In the genomic region with DNA sequence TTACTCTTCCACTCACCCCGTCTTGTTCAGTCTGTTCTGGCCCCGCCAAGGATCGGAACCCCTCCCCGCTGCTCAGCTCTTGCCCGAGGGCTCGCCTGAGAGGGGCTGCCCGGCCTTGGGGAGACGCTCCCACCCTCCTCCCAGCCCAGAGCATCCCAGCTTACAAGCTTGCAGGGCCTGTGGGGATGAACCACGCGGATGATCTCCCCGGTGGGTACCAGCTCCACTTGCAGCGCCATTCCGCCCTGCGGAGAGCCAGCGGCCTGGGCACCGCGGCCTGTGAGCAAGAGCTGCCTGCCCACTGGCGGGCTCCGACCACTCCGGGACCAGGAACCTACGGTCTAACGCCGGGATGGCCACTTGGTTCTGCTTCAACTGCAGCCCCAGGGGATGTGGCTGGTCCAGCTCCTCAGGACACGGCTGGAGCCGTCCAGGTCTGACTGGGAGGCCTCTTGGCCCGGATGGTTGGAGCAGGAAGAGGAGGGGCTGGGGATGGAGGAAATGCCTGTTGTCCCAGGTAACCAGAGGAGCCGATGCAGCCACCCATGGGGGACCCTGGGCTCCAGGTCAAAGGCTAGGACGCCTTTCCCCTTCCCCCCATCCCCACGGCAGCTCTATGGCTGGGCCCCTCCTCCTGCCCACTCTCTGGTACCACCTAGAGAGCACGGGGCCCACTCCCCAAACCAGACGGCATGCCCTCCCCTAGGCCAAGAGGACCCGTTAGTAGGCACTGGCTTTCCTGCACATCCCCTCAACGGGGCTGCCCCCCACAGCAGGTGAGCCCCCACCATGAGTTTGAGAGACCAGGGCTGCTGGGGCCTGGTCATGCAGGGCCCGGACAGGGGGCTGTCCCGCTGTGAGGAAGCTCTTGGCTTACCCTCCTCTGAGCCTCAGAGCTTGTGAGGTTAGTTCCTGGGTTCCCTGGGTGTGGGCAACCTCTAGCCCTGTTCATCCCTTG, we compare ENCODE assay signal across 8 cellular contexts. TPM values are rescaled to one million over a fixed set of nuclear protein-coding genes. Genes with fewer than 3 reads are reported as not detected.
DNase-seq lines count a peak whose midpoint lies in the region; ATAC-seq and TF ChIP-seq lines count a peak whose summit lies in the region.

A gene with protein sequence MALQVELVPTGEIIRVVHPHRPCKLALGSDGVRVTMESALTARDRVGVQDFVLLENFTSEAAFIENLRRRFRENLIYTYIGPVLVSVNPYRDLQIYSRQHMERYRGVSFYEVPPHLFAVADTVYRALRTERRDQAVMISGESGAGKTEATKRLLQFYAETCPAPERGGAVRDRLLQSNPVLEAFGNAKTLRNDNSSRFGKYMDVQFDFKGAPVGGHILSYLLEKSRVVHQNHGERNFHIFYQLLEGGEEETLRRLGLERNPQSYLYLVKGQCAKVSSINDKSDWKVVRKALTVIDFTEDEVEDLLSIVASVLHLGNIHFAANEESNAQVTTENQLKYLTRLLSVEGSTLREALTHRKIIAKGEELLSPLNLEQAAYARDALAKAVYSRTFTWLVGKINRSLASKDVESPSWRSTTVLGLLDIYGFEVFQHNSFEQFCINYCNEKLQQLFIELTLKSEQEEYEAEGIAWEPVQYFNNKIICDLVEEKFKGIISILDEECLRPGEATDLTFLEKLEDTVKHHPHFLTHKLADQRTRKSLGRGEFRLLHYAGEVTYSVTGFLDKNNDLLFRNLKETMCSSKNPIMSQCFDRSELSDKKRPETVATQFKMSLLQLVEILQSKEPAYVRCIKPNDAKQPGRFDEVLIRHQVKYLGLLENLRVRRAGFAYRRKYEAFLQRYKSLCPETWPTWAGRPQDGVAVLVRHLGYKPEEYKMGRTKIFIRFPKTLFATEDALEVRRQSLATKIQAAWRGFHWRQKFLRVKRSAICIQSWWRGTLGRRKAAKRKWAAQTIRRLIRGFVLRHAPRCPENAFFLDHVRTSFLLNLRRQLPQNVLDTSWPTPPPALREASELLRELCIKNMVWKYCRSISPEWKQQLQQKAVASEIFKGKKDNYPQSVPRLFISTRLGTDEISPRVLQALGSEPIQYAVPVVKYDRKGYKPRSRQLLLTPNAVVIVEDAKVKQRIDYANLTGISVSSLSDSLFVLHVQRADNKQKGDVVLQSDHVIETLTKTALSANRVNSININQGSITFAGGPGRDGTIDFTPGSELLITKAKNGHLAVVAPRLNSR (minus strand): TSS at position 438 of the 958 bp plus-strand sequence. CDS start 199 bp downstream, at position 239.

- POLR2A ChIA-PET in AG04450 (lab: Yijun Ruan, JAX), result interaction anchor here (0.5 to 1.0 kb wide), 3 partner anchors 11 to 34 kb away, joined by 3 to 4 read pairs (median 4); a partner anchor contains a TSS

- 45 to 48% methylated on average over 35 of the region's 35 CpGs for WGBS in ectodermal cell, 2 experiments

- H3K4me3 ChIP-seq in AG04450 (ENCODE audit: low read depth, low read length), result peak within 1 kb of the TSS; percentile 58
- peak within 1 kb of the TSS; percentile 45 for H3K4me3 ChIP-seq in MG63
- H3K4me3 ChIP-seq in ectodermal cell (ENCODE audit: insufficient read depth, low read depth, low read length), result peak within 1 kb of the TSS; percentile 70
- H3K4me3 ChIP-seq in mucosa of descending colon, result no peak within 1 kb of the TSS

- DNase-seq in AG04450 (ENCODE audit: low read depth, low spot score) (no peak), MG63 (no peak), mucosa of descending colon (peak in 1 of 3 donors; percentile 65), SIG-M5 (lab: John Stamatoyannopoulos, UW) (no peak)

- no peak for TF ChIP-seq CTCF in AG04450 (IDR thresholded peaks at IDR 0.05; ENCODE audit: low read depth, low read length)
- TF ChIP-seq CTCF in mucosa of descending colon (IDR thresholded peaks at IDR 0.05), result no peak

- H3K36me3 ChIP-seq in MG63 (no peaks in the 10 kb centered on the region), ectodermal cell (ENCODE audit: control insufficient read depth, insufficient read depth, low read length) (no peaks in the 10 kb centered on the region), mucosa of descending colon (ENCODE audit: low read depth) (no peaks in the 10 kb centered on the region)

- H3K27ac ChIP-seq in AG04450 (ENCODE audit: low read depth, low read length), result no peak within 1 kb of the TSS
- H3K27ac ChIP-seq in ectodermal cell (ENCODE audit: insufficient read depth, low read depth, low read length, poor library complexity, severe bottlenecking), result no peak within 1 kb of the TSS

- ATAC-seq in mucosa of descending colon, result peak; percentile 1
- no peak for ATAC-seq in GM18909 (IDR thresholded peaks at IDR 0.05; ENCODE audit: poor library complexity, unreplicated experiment)
- no peak for ATAC-seq in GM21390 (IDR thresholded peaks at IDR 0.05; ENCODE audit: unreplicated experiment)
- ATAC-seq in HG03460 (IDR thresholded peaks at IDR 0.05; ENCODE audit: unreplicated experiment), result no peak

- H3K9me3 ChIP-seq in AG04450 (ENCODE audit: control insufficient read depth, insufficient read depth, low read length) (peaks cover 3% of the 10 kb centered on the region; the same call in 1 of the 2 replicates), MG63 (no peaks in the 10 kb centered on the region), ectodermal cell (ENCODE audit: control insufficient read depth, low read length) (no peaks in the 10 kb centered on the region), mucosa of descending colon (no peaks in the 10 kb centered on the region)

- CTCF ChIA-PET in AG04450 (lab: Charles Lee), result interaction anchor here (1.4 kb wide), 1 partner anchor 23 kb away, joined by 3 read pairs; no protein-coding TSS in a partner anchor

- H3K4me1 ChIP-seq in ectodermal cell (ENCODE audit: control insufficient read depth, insufficient read depth, low read length), result peaks cover 26% of the 10 kb centered on the region
- peaks cover 36% of the 10 kb centered on the region for H3K4me1 ChIP-seq in mucosa of descending colon (ENCODE audit: low read depth)

- intact Hi-C loops in mucosa of descending colon (cut with DNase I, micrococcal nuclease), result no loop called here

- H3K27me3 ChIP-seq in AG04450 (ENCODE audit: control insufficient read depth, insufficient read depth, low read length), result no peaks in the 10 kb centered on the region
- no peaks in the 10 kb centered on the region for H3K27me3 ChIP-seq in MG63
- peaks cover 7% of the 10 kb centered on the region for H3K27me3 ChIP-seq in ectodermal cell (ENCODE audit: control insufficient read depth, insufficient read depth, low read length, poor library complexity, severe bottlenecking)

RNA-seq across cellular contexts. Expression of the gene that starts here (rescaled TPM):
- polyA plus RNA-seq in AG04450 (2011; rRNA removed), result 147 and 169 TPM in 2 replicates
- polyA minus RNA-seq in AG04450 (2011; rRNA and poly(A)+ RNA removed), result 452 and 566 TPM in 2 replicates
- 65.5 and 75.2 TPM in 2 replicates for total RNA-seq in MG63 (2014; rRNA removed; shearing (Covaris generic); ENCODE audit: low replicate concordance)
- 56.2 TPM for polyA plus RNA-seq in ectodermal cell (2013, experiment 1 of 4)
- 64.9 TPM for polyA plus RNA-seq in ectodermal cell (2013, experiment 2 of 4)
- 43.0 TPM for polyA plus RNA-seq in ectodermal cell (2013, experiment 3 of 4)
- polyA plus RNA-seq in ectodermal cell (2013, experiment 4 of 4), result 46.6 TPM
- total RNA-seq in mucosa of descending colon, result 100 to 1,000 TPM; 249 to 344 (median 276) TPM
